Comparison of ENCODE assay signal across 28 cellular contexts in genomic region chr14:28240909-28241308, GRCh38.
"Had no signal": no experiment of that assay in that cellular context is flagged by ENCODE, and none has a peak within 500 bp of the region (broad histone marks: within the 10 kb centered on the region; RNA-seq: fewer than 3 reads in every experiment).

No MANE protein-coding gene starts in this region.

- H3K27me3 Mint-ChIP-seq: dendritic cell treated with granulocyte-macrophage colony-stimulating factor and Interleukin-4, amounts not matched to agents 40 ng/mL and 50 ng/mL, for 4 days; effector memory CD8-positive, alpha-beta T cell had no signal

- H3K4me3 ChIP-seq: colonic mucosa, coronary artery, dorsolateral prefrontal cortex, esophagus muscularis mucosa, esophagus squamous epithelium, gastrocnemius medialis, gastroesophageal sphincter, heart left ventricle, heart right ventricle had no signal

- ATAC-seq: effector memory CD8-positive, alpha-beta T cell; esophagus mucosa; foreskin keratinocyte; gastrocnemius medialis; gastroesophageal sphincter; heart left ventricle; heart right ventricle had no signal

- H3K4me3 Mint-ChIP-seq: dendritic cell treated with granulocyte-macrophage colony-stimulating factor and Interleukin-4, amounts not matched to agents 40 ng/mL and 50 ng/mL, for 4 days; effector memory CD8-positive, alpha-beta T cell; endodermal cell had no signal

- H3K27me3 ChIP-seq: colonic mucosa, dorsolateral prefrontal cortex, esophagus muscularis mucosa, esophagus squamous epithelium, foreskin keratinocyte, gastrocnemius medialis, gastroesophageal sphincter, heart left ventricle, heart right ventricle had no signal

- H3K27ac Mint-ChIP-seq: dendritic cell treated with granulocyte-macrophage colony-stimulating factor and Interleukin-4, amounts not matched to agents 40 ng/mL and 50 ng/mL, for 4 days; effector memory CD8-positive, alpha-beta T cell; endodermal cell had no signal

- H3K4me1 ChIP-seq: colonic mucosa, esophagus muscularis mucosa, esophagus squamous epithelium, foreskin keratinocyte, gastrocnemius medialis, gastroesophageal sphincter, heart left ventricle, heart right ventricle had no signal

- FAIRE-seq: colon, endometrium, endothelial cell of umbilical vein had no signal

- H3K4me1 Mint-ChIP-seq: endodermal cell had no signal

- H3K9me3 ChIP-seq: colonic mucosa, esophagus muscularis mucosa, esophagus squamous epithelium, gastrocnemius medialis, gastroesophageal sphincter had no signal

- H3K27ac ChIP-seq: colonic mucosa, coronary artery, dorsolateral prefrontal cortex, epithelial cell of prostate, esophagus muscularis mucosa, esophagus squamous epithelium, foreskin keratinocyte, gastrocnemius medialis, gastroesophageal sphincter, heart left ventricle, heart right ventricle had no signal

- H3K36me3 ChIP-seq: colonic mucosa, esophagus muscularis mucosa, esophagus squamous epithelium, gastrocnemius medialis, gastroesophageal sphincter, heart left ventricle, heart right ventricle had no signal

- DNase-seq: colonic mucosa; cortex of kidney; dermis blood vessel endothelial cell; dorsolateral prefrontal cortex; effector CD4-positive, alpha-beta T cell; effector CD8-positive, alpha-beta T cell; effector memory CD4-positive, alpha-beta T cell; effector memory CD8-positive, alpha-beta T cell; endodermal cell; erythroblast; esophagus squamous epithelium; foreskin fibroblast; foreskin keratinocyte; foreskin melanocyte; gastrocnemius medialis; glutamatergic neuron; head of caudate nucleus; heart left ventricle; heart right ventricle had no signal
